ENCODE assay signal across 3 cellular contexts in the genomic region with DNA sequence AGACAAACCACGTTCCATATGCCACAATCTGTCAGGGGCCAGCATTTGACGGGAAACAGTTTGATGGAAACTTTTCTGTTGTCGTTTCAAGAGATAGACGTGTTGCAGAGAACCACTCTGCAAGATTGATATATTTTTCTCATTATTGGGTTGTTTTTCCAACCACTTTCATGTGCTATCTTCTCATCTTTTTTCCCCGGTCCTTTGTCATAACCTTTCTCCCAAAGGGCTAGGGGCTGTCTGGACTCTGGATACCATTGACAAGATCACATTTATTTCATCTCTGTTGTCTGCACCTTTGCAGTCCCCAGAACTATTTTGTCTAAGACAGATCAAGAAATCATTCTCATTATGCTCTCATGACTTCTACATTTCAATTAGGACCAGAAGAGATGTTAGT.
"Had no signal": no experiment of that assay in that cellular context is flagged by ENCODE, and none has a peak within 500 bp of the region (broad histone marks: within the 10 kb centered on the region; RNA-seq: fewer than 3 reads in every experiment).

No MANE protein-coding gene starts in this region.

- H3K4me3 ChIP-seq: GM12878 had no signal

- DNase-seq: GDM1, GF-D8 had no signal

- ATAC-seq: GM12878 had no signal
